ENCODE assay signal across 2 cellular contexts in the genomic region with DNA sequence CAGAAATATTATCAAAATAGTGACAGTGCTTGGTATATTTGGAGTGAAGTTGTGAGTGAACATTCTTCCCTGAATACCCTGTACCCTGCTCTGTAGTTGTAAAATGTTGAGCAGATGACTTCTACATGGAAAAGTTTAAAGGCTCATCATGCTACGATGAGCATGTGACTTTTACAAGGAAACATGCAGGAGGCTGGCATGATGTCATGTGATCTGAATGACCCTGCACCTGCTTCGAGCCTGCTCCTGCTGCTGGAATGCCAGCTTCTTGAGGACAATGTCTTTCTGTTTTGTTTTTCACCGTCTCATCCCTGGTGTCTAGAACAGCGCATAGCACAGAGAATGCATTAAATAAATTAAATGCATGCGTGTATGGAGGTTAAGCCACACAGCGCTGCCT.
TF ChIP-seq lines count a peak whose summit lies in the region.

No MANE protein-coding gene starts in this region.

TF ChIP-seq in IMR-90, 13 proteins besides CTCF, POLR2A, EP300 and RAD21:
- TF ChIP-seq USF2 (IDR thresholded peaks at IDR 0.05; ENCODE audit: low read depth, low read length): no peak

TF ChIP-seq in K562, 482 proteins besides CTCF, POLR2A, EP300 and RAD21:
- TF ChIP-seq CEBPG (CRISPR knock-in tag; IDR thresholded peaks at IDR 0.05) (no peak), CEBPG (tag; conservative IDR thresholded peaks at IDR 0.05 in 1 of 2, IDR thresholded peaks at IDR 0.05 in 1 of 2) (no peak), TFE3 (CRISPR knock-in tag; IDR thresholded peaks at IDR 0.05) (peak; percentile 49; the same call in 1 of the 2 replicates), COPS2 (conservative IDR thresholded peaks at IDR 0.05) (no peak)
